Comparison of ENCODE assay signal across 19 cellular contexts in genomic region chr6:28315628-28316027, GRCh38. TPM values are rescaled to one million over a fixed set of nuclear protein-coding genes. Genes with fewer than 3 reads are reported as not detected.
DNase-seq lines count a peak whose midpoint lies in the region; ATAC-seq, FAIRE-seq and TF ChIP-seq lines count a peak whose summit lies in the region.
"Had no signal": no experiment of that assay in that cellular context is flagged by ENCODE, and none has a peak within 500 bp of the region (broad histone marks: within the 10 kb centered on the region; RNA-seq: fewer than 3 reads in every experiment).

No MANE protein-coding gene starts in this region.

- H3K4me3 Mint-ChIP-seq in MCF 10A (ENCODE audit: unreplicated experiment): no peak overlapping the region
- H3K4me3 Mint-ChIP-seq: CD4-positive, CD25-positive, alpha-beta regulatory T cell; H9 had no signal

- no peak overlapping the region for H3K9ac ChIP-seq in mammary epithelial cell (ENCODE audit: insufficient read depth, low read length)

- TF ChIP-seq CTCF in mammary epithelial cell (conservative IDR thresholded peaks at IDR 0.05 in 1 of 2, IDR thresholded peaks at IDR 0.05 in 1 of 2; ENCODE audit: extremely low read depth in 1 of 2, insufficient read depth in 1 of 2, low read depth in 1 of 2, low read length in 2 of 2): no peak
- TF ChIP-seq CTCF in MCF 10A (IDR thresholded peaks at IDR 0.05; ENCODE audit: unreplicated experiment): no peak
- no peak for TF ChIP-seq CTCF in D721Med (IDR thresholded peaks at IDR 0.05; ENCODE audit: insufficient read depth, missing control alignments)
- TF ChIP-seq CTCF in pancreas (IDR thresholded peaks at IDR 0.05): no peak

- in situ Hi-C loops in mammary epithelial cell (cut with MboI; ENCODE audit: low sequenced_read_pairs in 2 of 2): no loop called here

- H3K4me1 Mint-ChIP-seq in MCF 10A (ENCODE audit: insufficient read depth, unreplicated experiment): no peaks in the 10 kb centered on the region
- H3K4me1 Mint-ChIP-seq: CD4-positive, CD25-positive, alpha-beta regulatory T cell had no signal

- POLR2A ChIA-PET in MCF 10A (lab: Yijun Ruan, JAX): interaction anchor here (2.9 kb wide), 1 partner anchor 20 kb away, joined by 10 read pairs; the partner anchor contains the start of gene ZSCAN31

- no peak overlapping the region for H2AFZ ChIP-seq in mammary epithelial cell (ENCODE audit: low read depth, low read length)

- no peak overlapping the region for H3K4me2 ChIP-seq in mammary epithelial cell (ENCODE audit: insufficient read depth, low read depth, low read length)

- CTCF ChIA-PET in mammary epithelial cell (lab: Charles Lee; ENCODE audit: low non-redundant PET) (no interaction called here), MCF 10A (lab: Yijun Ruan, JAX) (no interaction called here)

- ATAC-seq in pancreas (no peak), GM18505 (IDR thresholded peaks at IDR 0.05; ENCODE audit: unreplicated experiment) (no peak)
- ATAC-seq: Right ventricle myocardium inferior had no signal

- H3K9me3 Mint-ChIP-seq in MCF 10A (ENCODE audit: unreplicated experiment): no peaks in the 10 kb centered on the region
- H3K9me3 Mint-ChIP-seq: H9 had no signal

- H3K4me1 ChIP-seq in mammary epithelial cell (ENCODE audit: insufficient read depth, low read length): no peaks in the 10 kb centered on the region
- H3K4me1 ChIP-seq in pancreas: no peaks in the 10 kb centered on the region

- H3K36me3 Mint-ChIP-seq in MCF 10A (ENCODE audit: insufficient read depth, unreplicated experiment): no peaks in the 10 kb centered on the region
- H3K36me3 Mint-ChIP-seq: CD4-positive, CD25-positive, alpha-beta regulatory T cell had no signal

- TF ChIP-seq POLR2A in erythroblast (IDR thresholded peaks at IDR 0.05; ENCODE audit: low read length): no peak
- no peak for TF ChIP-seq POLR2A in GM18505 (IDR thresholded peaks at IDR 0.05; ENCODE audit: borderline replicate concordance, extremely low read depth, insufficient read depth, insufficient read length)

- H3K4me3 ChIP-seq in mammary epithelial cell (replicated peaks in 1 of 3; ENCODE audit: insufficient read depth in 1 of 3, low read depth in 2 of 3, low read length in 3 of 3) (no peak overlapping the region), pancreas (no peak overlapping the region)
- H3K4me3 ChIP-seq: SK-N-MC had no signal

- DNase-seq in mammary epithelial cell (peak; percentile 6), MCF 10A (ENCODE audit: unreplicated experiment) (no peak), OCI-M1 (lab: John Stamatoyannopoulos, UW) (peak; percentile 26), erythroblast (lab: John Stamatoyannopoulos, UW) (peak; percentile 62), D721Med (ENCODE audit: insufficient read length, low spot score) (no peak), pancreas (no peak), caudate nucleus (lab: John Stamatoyannopoulos, UW) (no peak)
- DNase-seq: AML-193; CD4-positive, CD25-positive, alpha-beta regulatory T cell; DMS79 treated with DMSO at 0.1 percent for 48 hours; H9; NCI-H1092; NCI-H1694; NCI-H2107; NCI-H69 had no signal

- H3K27me3 ChIP-seq in mammary epithelial cell (ENCODE audit: insufficient read depth, low read length) (no peaks in the 10 kb centered on the region), pancreas (no peaks in the 10 kb centered on the region)

- H3K27ac Mint-ChIP-seq in MCF 10A (ENCODE audit: low read depth, unreplicated experiment): no peak overlapping the region
- H3K27ac Mint-ChIP-seq: CD4-positive, CD25-positive, alpha-beta regulatory T cell; H9 had no signal

- no peaks in the 10 kb centered on the region for H3K36me3 ChIP-seq in mammary epithelial cell (ENCODE audit: insufficient read depth, low read length)
- no peaks in the 10 kb centered on the region for H3K36me3 ChIP-seq in pancreas

- H3K9me3 ChIP-seq in mammary epithelial cell (replicated peaks; ENCODE audit: insufficient read depth, low read length) (no peaks in the 10 kb centered on the region), pancreas (no peaks in the 10 kb centered on the region)

- intact Hi-C loops in mammary epithelial cell (cut with micrococcal nuclease): no loop called here
- intact Hi-C loops in MCF 10A (cut with micrococcal nuclease): no loop called here
- intact Hi-C loops in pancreas (cut with DNase I): no loop called here

- H3K79me2 ChIP-seq in mammary epithelial cell (ENCODE audit: insufficient read depth, low read length): no peaks in the 10 kb centered on the region

- 76% methylated on average over 3 of the region's 3 CpGs for WGBS in mammary epithelial cell (ENCODE audit: low coverage, missing lambda C conversion rate)
- 83 to 84% methylated on average over 3 of the region's 3 CpGs for WGBS in pancreas, 2 donors

- H3K27ac ChIP-seq in mammary epithelial cell (ENCODE audit: insufficient read depth, low read depth, low read length) (no peak overlapping the region), pancreas (no peak overlapping the region), caudate nucleus (ENCODE audit: low read depth, low read length) (no peak overlapping the region)
- H3K27ac ChIP-seq: SK-N-MC had no signal

- no TSS peak for BruUV-seq in mammary epithelial cell (replicated peaks; lab: Mats Ljungman, UMichigan)
- BruUV-seq in MCF 10A (replicated peaks; lab: Mats Ljungman, UMichigan): no TSS peak

- dilution Hi-C loops in mammary epithelial cell (cut with HindIII; ENCODE audit: low sequenced_read_pairs): no loop called here

- FAIRE-seq in D721Med (lab: Jason Lieb, UNC): no peak
- FAIRE-seq in pancreas (lab: Jason Lieb, UNC): no peak

- no peaks in the 10 kb centered on the region for H4K20me1 ChIP-seq in mammary epithelial cell (ENCODE audit: insufficient read depth, low read length)

- H3K27me3 Mint-ChIP-seq in MCF 10A (ENCODE audit: insufficient read depth, unreplicated experiment): no peaks in the 10 kb centered on the region

RNA-seq across cellular contexts. Expression of gene ZSCAN31, which starts 20.3 kb away (rescaled TPM):
- total RNA-seq in mammary epithelial cell (1 to 10 TPM; 3.8 to 5.8 TPM), MCF 10A (2022) (5.0 and 6.7 TPM in 2 replicates), pancreas (10 to 100 TPM in 1 of 6 donors, 1 to 10 TPM in 5; 4.4 to 13.2 (median 7.4) TPM)
- polyA plus RNA-seq in mammary epithelial cell (1.4 TPM), pancreas (10 to 100 TPM in 1 of 2 donors, 1 to 10 TPM in 1; 6.3 to 10.5 TPM)
- not detected for polyA minus RNA-seq in mammary epithelial cell

RNA-seq across cellular contexts. Expression of gene ZKSCAN3, which starts 34.1 kb away (rescaled TPM):
- 1 to 10 TPM; 4.0 to 4.1 TPM for total RNA-seq in mammary epithelial cell
- 2.4 TPM for polyA plus RNA-seq in mammary epithelial cell
- polyA minus RNA-seq in mammary epithelial cell: 7.1 TPM
- 2.7 and 3.7 TPM in 2 replicates for total RNA-seq in MCF 10A (2022)
- total RNA-seq in pancreas: 1 to 10 TPM; 1.5 to 5.0 (median 2.1) TPM
- 1 to 10 TPM; 1.2 to 1.6 TPM for polyA plus RNA-seq in pancreas

RNA-seq across cellular contexts. Expression of gene PGBD1, which starts 34.3 kb away (rescaled TPM):
- total RNA-seq in mammary epithelial cell: 1 to 10 TPM; 5.7 to 7.7 TPM
- polyA plus RNA-seq in mammary epithelial cell: 3.8 TPM
- 0.57 TPM for polyA minus RNA-seq in mammary epithelial cell
- 2.5 and 2.9 TPM in 2 replicates for total RNA-seq in MCF 10A (2022)
- 1 to 10 TPM in 2 of 6 donors, under 1 TPM in 4; 0.60 to 1.5 (median 0.83) TPM for total RNA-seq in pancreas
- polyA plus RNA-seq in pancreas: 1 to 10 TPM; 2.2 to 3.1 TPM

RNA-seq across cellular contexts. Expression of gene ZSCAN26, which starts 48.7 kb away (rescaled TPM):
- total RNA-seq in mammary epithelial cell (10 to 100 TPM; 12.4 to 12.7 TPM), MCF 10A (2022) (11.3 and 13.1 TPM in 2 replicates), pancreas (1 to 10 TPM; 3.6 to 7.6 (median 5.9) TPM)
- polyA plus RNA-seq in mammary epithelial cell (6.6 TPM), pancreas (10 to 100 TPM in 1 of 2 donors, 1 to 10 TPM in 1; 6.8 to 11.7 TPM)
- polyA minus RNA-seq in mammary epithelial cell: 19.3 TPM

RNA-seq across cellular contexts. Expression of gene NKAPL, which starts 56.5 kb away (rescaled TPM):
- total RNA-seq in mammary epithelial cell (1 to 10 TPM in 1 of 2 donors, under 1 TPM in 1; 0.24 to 1.0 TPM), MCF 10A (2022) (not detected in 2 replicates), pancreas (under 1 TPM; 0.28 to 0.81 (median 0.51) TPM)
- polyA plus RNA-seq in mammary epithelial cell (0.34 TPM), pancreas (1 to 10 TPM in 1 of 2 donors, under 1 TPM in 1; 0.80 to 1.5 TPM)
- not detected for polyA minus RNA-seq in mammary epithelial cell
- total RNA-seq: CD4-positive, CD25-positive, alpha-beta regulatory T cell; H9; HT-29 had no signal

Comparison
In these comparisons a context has a peak if more than half of its experiments do, and no peak if none do; other contexts are left out.
1. DNase-seq: peak in mammary epithelial cell (single experiment), OCI-M1 (single experiment) and erythroblast (2 of 2); none in MCF 10A (single experiment), D721Med (single experiment), pancreas (0 of 6) and caudate nucleus (0 of 61).